8 cellular contexts compared by ENCODE assay signal in the genomic region with DNA sequence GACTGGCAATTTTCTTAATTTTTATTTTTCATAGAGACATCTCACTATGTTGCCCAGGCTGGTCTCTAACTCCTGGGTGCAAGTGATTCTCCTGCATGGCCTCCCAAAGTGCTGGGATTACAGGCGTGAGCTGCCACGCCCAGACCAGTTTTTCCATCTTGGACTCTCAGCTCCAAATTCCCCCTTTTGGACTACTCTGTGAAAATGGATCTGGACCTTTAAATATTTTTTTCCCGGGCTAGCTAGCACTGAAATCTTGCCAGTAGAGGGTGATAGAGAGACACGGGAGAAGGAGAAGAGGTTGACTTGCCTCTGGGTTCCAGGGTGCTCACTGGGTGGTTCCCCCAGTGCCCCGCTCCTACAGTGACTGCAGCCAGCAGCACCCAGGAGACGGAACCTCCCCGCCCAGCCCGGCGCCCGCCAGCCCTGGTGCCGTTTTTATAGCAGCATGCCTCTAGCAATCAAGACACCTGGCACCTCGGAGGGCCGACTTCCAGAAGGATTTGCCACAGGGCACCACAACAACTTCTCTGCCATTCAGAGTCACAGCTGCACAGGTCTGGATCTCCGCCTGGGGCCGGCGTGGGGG. TPM values are rescaled to one million over a fixed set of nuclear protein-coding genes. Genes with fewer than 3 reads are reported as not detected.
DNase-seq lines count a peak whose midpoint lies in the region; ATAC-seq and TF ChIP-seq lines count a peak whose summit lies in the region.

No MANE protein-coding gene starts in this region.

- peaks cover 1% of the 10 kb centered on the region for H3K9me3 Mint-ChIP-seq in CD4-positive, alpha-beta T cell

- H3K36me3 Mint-ChIP-seq in CD4-positive, alpha-beta T cell (ENCODE audit: low read depth), result no peaks in the 10 kb centered on the region

- ATAC-seq in CD4-positive, alpha-beta T cell (ENCODE audit: poor library complexity), result peak; percentile 85
- ATAC-seq in GM19043 (IDR thresholded peaks at IDR 0.05; ENCODE audit: low read depth, unreplicated experiment), result peak; percentile 99
- peak; percentile 95 for ATAC-seq in HG03175 (IDR thresholded peaks at IDR 0.05; ENCODE audit: unreplicated experiment)

- H2BK120ac ChIP-seq in mesendoderm (ENCODE audit: low read depth, low read length), result no peak overlapping the region

- no peak overlapping the region for H3K18ac ChIP-seq in mesendoderm (ENCODE audit: low read length)

- H3K27me3 ChIP-seq in CD4-positive, alpha-beta T cell (ENCODE audit: control insufficient read depth, insufficient read depth, low read length), result no peaks in the 10 kb centered on the region
- H3K27me3 ChIP-seq in WERI-Rb-1 (ENCODE audit: insufficient read depth, low read depth, severe bottlenecking) (no peaks in the 10 kb centered on the region), mesendoderm (ENCODE audit: insufficient read depth, low read length, poor library complexity) (no peaks in the 10 kb centered on the region)

- H3K9ac ChIP-seq in mesendoderm (ENCODE audit: low read length), result no peak overlapping the region

- H3K4ac ChIP-seq in mesendoderm (ENCODE audit: low read depth, low read length), result no peak overlapping the region

- H3K4me1 Mint-ChIP-seq in CD4-positive, alpha-beta T cell (ENCODE audit: low read depth), result peaks cover 5% of the 10 kb centered on the region

- H3K27ac ChIP-seq in CD4-positive, alpha-beta T cell (ENCODE audit: low read depth, low read length), result no peak overlapping the region
- H3K27ac ChIP-seq in WERI-Rb-1, result peak overlapping the region; percentile 11; the same call in 1 of the 2 replicates
- no peak overlapping the region for H3K27ac ChIP-seq in mesendoderm (ENCODE audit: low read depth, low read length)

- no peaks in the 10 kb centered on the region for H3K9me3 ChIP-seq in CD4-positive, alpha-beta T cell (ENCODE audit: control insufficient read depth, low read length)
- H3K9me3 ChIP-seq in WERI-Rb-1 (ENCODE audit: severe bottlenecking), result peaks cover 10% of the 10 kb centered on the region

- no peak overlapping the region for H4K8ac ChIP-seq in mesendoderm (ENCODE audit: low read depth, low read length)

- CTCF ChIA-PET in CD4-positive, alpha-beta T cell (lab: Charles Lee), result interaction anchor here (0.6 to 1.0 kb wide), 5 partner anchors 10 to 145 kb away, joined by 3 to 4 read pairs (median 3); no protein-coding TSS in a partner anchor

- no peak overlapping the region for H2AK5ac ChIP-seq in mesendoderm (ENCODE audit: low read length)

- H2BK5ac ChIP-seq in mesendoderm (ENCODE audit: low read length), result no peak overlapping the region

- no peaks in the 10 kb centered on the region for H3K27me3 Mint-ChIP-seq in CD4-positive, alpha-beta T cell

- no peak overlapping the region for H3K56ac ChIP-seq in mesendoderm (ENCODE audit: low read length)

- H3K4me2 ChIP-seq in mesendoderm (ENCODE audit: low read length), result no peak overlapping the region

- no peak overlapping the region for H4K5ac ChIP-seq in mesendoderm (ENCODE audit: low read length)

- TF ChIP-seq CTCF in CD4-positive, alpha-beta T cell (IDR thresholded peaks at IDR 0.05), result peak; percentile 62
- TF ChIP-seq CTCF in WERI-Rb-1 (IDR thresholded peaks at IDR 0.05; ENCODE audit: low read depth, low read length), result peak; percentile 88

- peak overlapping the region; percentile 17 for H3K27ac Mint-ChIP-seq in CD4-positive, alpha-beta T cell

- no peaks in the 10 kb centered on the region for H3K79me1 ChIP-seq in mesendoderm (ENCODE audit: low read length)

- no CpG with 5 or more reads among the region's 16 CpGs for WGBS in mesendoderm (ENCODE audit: extremely low coverage, insufficient coverage, low lambda C conversion rate)

- no peak overlapping the region for H2BK15ac ChIP-seq in mesendoderm (replicated peaks; ENCODE audit: low read depth)

- H3K36me3 ChIP-seq in WERI-Rb-1 (no peaks in the 10 kb centered on the region), mesendoderm (ENCODE audit: control insufficient read depth, insufficient read depth, low read length) (no peaks in the 10 kb centered on the region)

- H3K23ac ChIP-seq in mesendoderm (ENCODE audit: low read length), result no peak overlapping the region

- H3K4me1 ChIP-seq in mesendoderm (ENCODE audit: control insufficient read depth, low read depth, low read length), result no peaks in the 10 kb centered on the region

- no peaks in the 10 kb centered on the region for H3K79me2 ChIP-seq in mesendoderm (ENCODE audit: control insufficient read depth, insufficient read depth, low read length)

- POLR2A ChIA-PET in CD4-positive, alpha-beta T cell (lab: Charles Lee), result no interaction called here

- peak in 5 of 10 experiments; percentile 6 to 22 (median 17) for DNase-seq in CD4-positive, alpha-beta T cell
- DNase-seq in NCI-H2196 treated with DMSO at 0.1 percent for 48 hours (lab: John Stamatoyannopoulos, UW; ENCODE audit: unreplicated experiment), result peak; percentile 31
- peak; percentile 74 for DNase-seq in WERI-Rb-1
- DNase-seq in effector CD8-positive, alpha-beta T cell (lab: John Stamatoyannopoulos, UW), result peak; percentile 7
- peak; percentile 64 for DNase-seq in mesendoderm
- DNase-seq in stimulated activated naive CD4-positive, alpha-beta T cell treated with Interleukin-2 at 50 U/mL for 16 hours (lab: John Stamatoyannopoulos, UW), result peak; percentile 4

- H3K4me3 Mint-ChIP-seq in CD4-positive, alpha-beta T cell, result no peak overlapping the region

- H3K4me3 ChIP-seq in WERI-Rb-1 (ENCODE audit: low read depth, low read length), result no peak overlapping the region
- H3K4me3 ChIP-seq in mesendoderm (ENCODE audit: low read length), result no peak overlapping the region

- intact Hi-C loops in CD4-positive, alpha-beta T cell (cut with DNase I, micrococcal nuclease), result loop anchor here in 1 of 2 experiments (5.0 kb wide), 1 partner anchor 63 kb away; no protein-coding TSS in a partner anchor

RNA-seq across cellular contexts. Expression of a gene that starts 34.7 kb away (rescaled TPM):
- 1 to 10 TPM; 2.3 to 2.6 TPM for total RNA-seq in CD4-positive, alpha-beta T cell
- 12.3 TPM for polyA plus RNA-seq in mesendoderm (2013, experiment 1 of 2)
- 12.3 TPM for polyA plus RNA-seq in mesendoderm (2013, experiment 2 of 2)
